In genomic region chr12:75650989-75651695, GRCh38 we compare ENCODE assay signal across 1 cellular context.
TF ChIP-seq lines count a peak whose summit lies in the region.

No MANE protein-coding gene starts in this region.

TF ChIP-seq in HEK293, 187 proteins besides CTCF, POLR2A, EP300 and RAD21 (continued from another document):
- no peak for TF ChIP-seq ZNF26 (tag by site-specific recombination; IDR thresholded peaks at IDR 0.05)
TF ChIP-seq in HEK293: peak in this region for 5.
